In the genomic region with DNA sequence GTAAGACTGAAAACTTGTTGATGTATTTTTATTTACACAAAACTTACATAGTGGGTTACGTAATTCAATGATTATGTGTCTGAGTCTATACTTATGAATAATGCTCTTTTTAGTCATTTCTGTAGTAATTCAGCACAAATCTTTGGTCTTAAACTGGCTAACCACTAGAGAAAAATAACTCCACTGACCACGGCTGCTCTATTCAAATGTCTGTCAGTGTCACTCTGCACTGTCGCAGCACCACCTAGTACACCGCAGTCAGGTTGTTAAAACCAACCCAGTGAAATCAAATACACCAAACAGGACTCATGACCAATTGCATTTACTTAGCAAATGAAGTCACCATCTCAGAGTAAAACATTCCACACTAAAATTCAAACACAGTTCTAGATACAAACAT, we compare ENCODE assay signal across 18 cellular contexts.
"Had no signal": no experiment of that assay in that cellular context is flagged by ENCODE, and none has a peak within 500 bp of the region (broad histone marks: within the 10 kb centered on the region; RNA-seq: fewer than 3 reads in every experiment).

No MANE protein-coding gene starts in this region.

- H3K27ac ChIP-seq: cardiac muscle cell, gastroesophageal sphincter, heart right ventricle, lower lobe of right lung, sigmoid colon, transverse colon, vagina had no signal

- H3K4me1 Mint-ChIP-seq: neural crest cell; stimulated activated memory B cell treated with anti-CD40 and anti-IgM and Interleukin-4, amounts not matched to agents 10 μg/mL and 1 μg/mL and 100 μg/mL, for 72 hours had no signal

- H3K4me1 ChIP-seq: heart right ventricle, sigmoid colon, transverse colon had no signal

- H3K36me3 Mint-ChIP-seq: mesothelial cell of epicardium; stimulated activated memory B cell treated with anti-CD40 and anti-IgM and Interleukin-4, amounts not matched to agents 10 μg/mL and 1 μg/mL and 100 μg/mL, for 72 hours had no signal

- H3K9me3 Mint-ChIP-seq: mesothelial cell of epicardium; stimulated activated memory B cell treated with anti-CD40 and anti-IgM and Interleukin-4, amounts not matched to agents 10 μg/mL and 1 μg/mL and 100 μg/mL, for 72 hours had no signal

- H3K9me3 ChIP-seq: gastroesophageal sphincter, heart right ventricle, lower lobe of right lung, sigmoid colon, transverse colon, vagina had no signal

- H3K27me3 ChIP-seq: cardiac muscle cell, gastroesophageal sphincter, heart right ventricle, sigmoid colon, transverse colon, vagina had no signal

- ATAC-seq: gastroesophageal sphincter; heart right ventricle; left cardiac atrium; lower lobe of right lung; stimulated activated memory B cell treated with anti-CD40 and anti-IgM and Interleukin-4, amounts not matched to agents 10 μg/mL and 1 μg/mL and 100 μg/mL, for 72 hours had no signal

- H3K27ac Mint-ChIP-seq: mesothelial cell of epicardium; stimulated activated memory B cell treated with anti-CD40 and anti-IgM and Interleukin-4, amounts not matched to agents 10 μg/mL and 1 μg/mL and 100 μg/mL, for 72 hours had no signal

- DNase-seq: activated CD4-positive, alpha-beta T cell treated with anti-CD3 and anti-CD28 coated beads, Interleukin-2, amount 50 U/mL, for 1 hour; activated CD8-positive, alpha-beta memory T cell treated with anti-CD3 and anti-CD28 coated beads for 24 hours; activated naive CD4-positive, alpha-beta T cell treated with Interleukin-2 at 50 U/mL for 16 hours; erythroblast; heart right ventricle; left cardiac atrium; lower lobe of right lung; sigmoid colon; stimulated activated CD4-positive, alpha-beta T cell treated with anti-CD3 and anti-CD28 coated beads, Interleukin-12 subunit alpha, Interleukin-12 subunit beta, amount 100 ng/mL, for 4 hours; substantia nigra; T-helper 9 cell; transverse colon had no signal

- H3K36me3 ChIP-seq: cardiac muscle cell, gastroesophageal sphincter, heart right ventricle, lower lobe of right lung, sigmoid colon, transverse colon, vagina had no signal

- H3K4me3 Mint-ChIP-seq: mesothelial cell of epicardium; neural crest cell; stimulated activated memory B cell treated with anti-CD40 and anti-IgM and Interleukin-4, amounts not matched to agents 10 μg/mL and 1 μg/mL and 100 μg/mL, for 72 hours had no signal

- H3K4me3 ChIP-seq: cardiac muscle cell, gastroesophageal sphincter, heart right ventricle, lower lobe of right lung, sigmoid colon, transverse colon, vagina had no signal
